ENCODE assay signal across 1 cellular context in the genomic region with DNA sequence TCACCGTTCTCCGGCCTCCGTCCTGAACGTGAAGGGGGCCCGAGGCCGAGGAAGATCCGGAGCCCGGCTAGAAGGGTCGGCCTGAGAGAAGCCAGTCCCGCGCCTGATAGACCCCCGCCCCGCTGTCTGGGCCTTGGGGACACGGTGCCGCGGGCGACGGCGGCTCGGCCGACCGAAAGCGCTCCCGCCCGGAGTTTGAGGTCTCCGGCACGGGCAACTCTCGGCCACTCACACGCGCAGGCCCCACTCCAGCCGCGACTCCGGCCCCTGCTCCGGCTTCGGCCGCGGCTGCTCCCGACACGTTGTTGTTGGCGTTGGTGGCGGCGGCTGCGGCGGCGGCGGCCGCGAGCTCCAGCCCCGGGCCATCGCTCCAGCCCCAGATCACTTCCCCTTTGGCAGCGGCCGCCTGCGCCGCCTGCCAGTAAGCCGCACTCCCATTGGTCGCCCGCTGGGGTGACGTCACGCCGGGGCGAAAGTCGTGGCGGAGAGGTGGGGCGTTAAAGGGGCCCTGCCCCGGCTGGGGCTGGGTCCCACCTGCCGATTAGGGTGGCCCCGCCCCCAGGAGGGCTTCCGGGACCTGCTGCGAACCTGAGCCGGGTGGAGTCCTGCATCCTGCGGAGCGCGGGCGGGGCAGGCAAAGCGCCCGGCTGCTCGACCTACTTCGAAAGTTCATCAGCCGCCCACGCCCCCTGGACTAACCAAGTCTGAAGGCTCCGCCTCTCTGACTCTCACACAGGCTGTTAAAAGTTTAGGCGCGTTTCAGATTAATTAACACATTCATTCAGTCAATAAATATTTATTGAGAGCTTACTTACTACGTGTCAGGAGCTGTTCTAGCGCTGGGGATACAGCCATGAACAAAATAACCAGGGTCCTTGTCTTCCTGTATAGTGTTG.
TF ChIP-seq lines count a peak whose summit lies in the region.

A gene with protein sequence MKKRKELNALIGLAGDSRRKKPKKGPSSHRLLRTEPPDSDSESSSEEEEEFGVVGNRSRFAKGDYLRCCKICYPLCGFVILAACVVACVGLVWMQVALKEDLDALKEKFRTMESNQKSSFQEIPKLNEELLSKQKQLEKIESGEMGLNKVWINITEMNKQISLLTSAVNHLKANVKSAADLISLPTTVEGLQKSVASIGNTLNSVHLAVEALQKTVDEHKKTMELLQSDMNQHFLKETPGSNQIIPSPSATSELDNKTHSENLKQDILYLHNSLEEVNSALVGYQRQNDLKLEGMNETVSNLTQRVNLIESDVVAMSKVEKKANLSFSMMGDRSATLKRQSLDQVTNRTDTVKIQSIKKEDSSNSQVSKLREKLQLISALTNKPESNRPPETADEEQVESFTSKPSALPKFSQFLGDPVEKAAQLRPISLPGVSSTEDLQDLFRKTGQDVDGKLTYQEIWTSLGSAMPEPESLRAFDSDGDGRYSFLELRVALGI (minus strand): TSS at position 388 of the 896 bp plus-strand sequence. CDS start 1,027 bp downstream, outside the sequence.

TF ChIP-seq in K562, 482 proteins besides CTCF, POLR2A, EP300 and RAD21 (continued from another document and continues in another):
- TF ChIP-seq, protein P1, sequence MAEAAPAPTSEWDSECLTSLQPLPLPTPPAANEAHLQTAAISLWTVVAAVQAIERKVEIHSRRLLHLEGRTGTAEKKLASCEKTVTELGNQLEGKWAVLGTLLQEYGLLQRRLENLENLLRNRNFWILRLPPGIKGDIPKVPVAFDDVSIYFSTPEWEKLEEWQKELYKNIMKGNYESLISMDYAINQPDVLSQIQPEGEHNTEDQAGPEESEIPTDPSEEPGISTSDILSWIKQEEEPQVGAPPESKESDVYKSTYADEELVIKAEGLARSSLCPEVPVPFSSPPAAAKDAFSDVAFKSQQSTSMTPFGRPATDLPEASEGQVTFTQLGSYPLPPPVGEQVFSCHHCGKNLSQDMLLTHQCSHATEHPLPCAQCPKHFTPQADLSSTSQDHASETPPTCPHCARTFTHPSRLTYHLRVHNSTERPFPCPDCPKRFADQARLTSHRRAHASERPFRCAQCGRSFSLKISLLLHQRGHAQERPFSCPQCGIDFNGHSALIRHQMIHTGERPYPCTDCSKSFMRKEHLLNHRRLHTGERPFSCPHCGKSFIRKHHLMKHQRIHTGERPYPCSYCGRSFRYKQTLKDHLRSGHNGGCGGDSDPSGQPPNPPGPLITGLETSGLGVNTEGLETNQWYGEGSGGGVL (CRISPR knock-in tag; IDR thresholded peaks at IDR 0.05), result no peak
- TF ChIP-seq CHD2 (IDR thresholded peaks at IDR 0.05; ENCODE audit: low read depth, low read length), result peak; percentile 73
- TF ChIP-seq ZNF12 (CRISPR knock-in tag; IDR thresholded peaks at IDR 0.05), result no peak
- peak; percentile 98 for TF ChIP-seq FOXM1 (IDR thresholded peaks at IDR 0.05; ENCODE audit: low read depth)
- peak; percentile 55; the same call in 1 of the 2 replicates for TF ChIP-seq FOXM1 (CRISPR knock-in tag; IDR thresholded peaks at IDR 0.05; ENCODE audit: low read depth)
- TF ChIP-seq, protein P2, sequence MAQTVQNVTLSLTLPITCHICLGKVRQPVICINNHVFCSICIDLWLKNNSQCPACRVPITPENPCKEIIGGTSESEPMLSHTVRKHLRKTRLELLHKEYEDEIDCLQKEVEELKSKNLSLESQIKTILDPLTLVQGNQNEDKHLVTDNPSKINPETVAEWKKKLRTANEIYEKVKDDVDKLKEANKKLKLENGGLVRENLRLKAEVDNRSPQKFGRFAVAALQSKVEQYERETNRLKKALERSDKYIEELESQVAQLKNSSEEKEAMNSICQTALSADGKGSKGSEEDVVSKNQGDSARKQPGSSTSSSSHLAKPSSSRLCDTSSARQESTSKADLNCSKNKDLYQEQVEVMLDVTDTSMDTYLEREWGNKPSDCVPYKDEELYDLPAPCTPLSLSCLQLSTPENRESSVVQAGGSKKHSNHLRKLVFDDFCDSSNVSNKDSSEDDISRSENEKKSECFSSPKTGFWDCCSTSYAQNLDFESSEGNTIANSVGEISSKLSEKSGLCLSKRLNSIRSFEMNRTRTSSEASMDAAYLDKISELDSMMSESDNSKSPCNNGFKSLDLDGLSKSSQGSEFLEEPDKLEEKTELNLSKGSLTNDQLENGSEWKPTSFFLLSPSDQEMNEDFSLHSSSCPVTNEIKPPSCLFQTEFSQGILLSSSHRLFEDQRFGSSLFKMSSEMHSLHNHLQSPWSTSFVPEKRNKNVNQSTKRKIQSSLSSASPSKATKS (CRISPR knock-in tag; IDR thresholded peaks at IDR 0.05), result no peak
- peak in 1 of 2 experiments; percentile 78; a peak in 2 of 4 replicates for TF ChIP-seq SRF (CRISPR knock-in tag; IDR thresholded peaks at IDR 0.05)
- no peak for TF ChIP-seq ZNF143 (CRISPR knock-in tag; IDR thresholded peaks at IDR 0.05)
- TF ChIP-seq NR2F6 (CRISPR knock-in tag; IDR thresholded peaks at IDR 0.05), result no peak
- TF ChIP-seq XRCC3 (IDR thresholded peaks at IDR 0.05), result no peak
- peak; percentile 74; the same call in 1 of the 2 replicates for TF ChIP-seq ZEB2 (IDR thresholded peaks at IDR 0.05)
- TF ChIP-seq, protein P3, sequence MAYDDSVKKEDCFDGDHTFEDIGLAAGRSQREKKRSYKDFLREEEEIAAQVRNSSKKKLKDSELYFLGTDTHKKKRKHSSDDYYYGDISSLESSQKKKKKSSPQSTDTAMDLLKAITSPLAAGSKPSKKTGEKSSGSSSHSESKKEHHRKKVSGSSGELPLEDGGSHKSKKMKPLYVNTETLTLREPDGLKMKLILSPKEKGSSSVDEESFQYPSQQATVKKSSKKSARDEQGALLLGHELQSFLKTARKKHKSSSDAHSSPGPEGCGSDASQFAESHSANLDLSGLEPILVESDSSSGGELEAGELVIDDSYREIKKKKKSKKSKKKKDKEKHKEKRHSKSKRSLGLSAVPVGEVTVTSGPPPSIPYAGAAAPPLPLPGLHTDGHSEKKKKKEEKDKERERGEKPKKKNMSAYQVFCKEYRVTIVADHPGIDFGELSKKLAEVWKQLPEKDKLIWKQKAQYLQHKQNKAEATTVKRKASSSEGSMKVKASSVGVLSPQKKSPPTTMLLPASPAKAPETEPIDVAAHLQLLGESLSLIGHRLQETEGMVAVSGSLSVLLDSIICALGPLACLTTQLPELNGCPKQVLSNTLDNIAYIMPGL (CRISPR knock-in tag; IDR thresholded peaks at IDR 0.05), result peak; percentile 55
- no peak for TF ChIP-seq HDAC8 (tag; IDR thresholded peaks at IDR 0.05)
- TF ChIP-seq ZNF263 (CRISPR knock-in tag; IDR thresholded peaks at IDR 0.05; ENCODE audit: borderline replicate concordance), result no peak; the same call in 1 of the 2 replicates
- TF ChIP-seq ZC3H8 (IDR thresholded peaks at IDR 0.05), result no peak
- no peak for TF ChIP-seq NFE2L1 (tag; IDR thresholded peaks at IDR 0.05; ENCODE audit: borderline replicate concordance, low read depth)
- TF ChIP-seq MYBL2 (IDR thresholded peaks at IDR 0.05; ENCODE audit: low read depth), result no peak
- no peak for TF ChIP-seq MYBL2 (CRISPR knock-in tag; IDR thresholded peaks at IDR 0.05; ENCODE audit: borderline replicate concordance)
- no peak for TF ChIP-seq ZNF41 (CRISPR knock-in tag; conservative IDR thresholded peaks at IDR 0.05)
- no peak for TF ChIP-seq MAFF (IDR thresholded peaks at IDR 0.05; ENCODE audit: low read length)
- no peak for TF ChIP-seq POU5F1 (IDR thresholded peaks at IDR 0.05; ENCODE audit: borderline replicate concordance, low read depth, low read length, partially characterized antibody)
- 0 out of 2 replicates have a peak, but pooled peaks have one; percentile 44 for TF ChIP-seq GTF2F1 (IDR thresholded peaks at IDR 0.05; ENCODE audit: low read depth, low read length)
- no peak for TF ChIP-seq SRSF7 (optimal IDR thresholded peaks at IDR 0.05; ENCODE audit: low read depth, low read length)
- TF ChIP-seq SP2 (IDR thresholded peaks at IDR 0.05; ENCODE audit: extremely low read depth, low read depth, low read length, poor library complexity, severe bottlenecking), result no peak
- no peak for TF ChIP-seq ZKSCAN3 (CRISPR knock-in tag; IDR thresholded peaks at IDR 0.05)
- peak; percentile 88 for TF ChIP-seq ETV5 (CRISPR knock-in tag; IDR thresholded peaks at IDR 0.05; ENCODE audit: low read depth)
- no peak for TF ChIP-seq ZNF77 (CRISPR knock-in tag; IDR thresholded peaks at IDR 0.05)
- no peak for TF ChIP-seq ZBTB8A (IDR thresholded peaks at IDR 0.05; ENCODE audit: partially characterized antibody)
- TF ChIP-seq RBM34 (IDR thresholded peaks at IDR 0.05; ENCODE audit: borderline replicate concordance, insufficient read depth, low read length), result no peak
- no peak for TF ChIP-seq ZFPM2 (CRISPR knock-in tag; IDR thresholded peaks at IDR 0.05)
- peak; percentile 24; the same call in 1 of the 2 replicates for TF ChIP-seq BMI1 (IDR thresholded peaks at IDR 0.05; ENCODE audit: low read length)
- peak; percentile 91 for TF ChIP-seq RB1 (IDR thresholded peaks at IDR 0.05; ENCODE audit: low read depth)
- TF ChIP-seq GABPA (tag; conservative IDR thresholded peaks at IDR 0.05; ENCODE audit: low read depth), result peak; percentile 88
- no peak for TF ChIP-seq ELF4 (CRISPR knock-in tag; IDR thresholded peaks at IDR 0.05)
- TF ChIP-seq, protein P4, sequence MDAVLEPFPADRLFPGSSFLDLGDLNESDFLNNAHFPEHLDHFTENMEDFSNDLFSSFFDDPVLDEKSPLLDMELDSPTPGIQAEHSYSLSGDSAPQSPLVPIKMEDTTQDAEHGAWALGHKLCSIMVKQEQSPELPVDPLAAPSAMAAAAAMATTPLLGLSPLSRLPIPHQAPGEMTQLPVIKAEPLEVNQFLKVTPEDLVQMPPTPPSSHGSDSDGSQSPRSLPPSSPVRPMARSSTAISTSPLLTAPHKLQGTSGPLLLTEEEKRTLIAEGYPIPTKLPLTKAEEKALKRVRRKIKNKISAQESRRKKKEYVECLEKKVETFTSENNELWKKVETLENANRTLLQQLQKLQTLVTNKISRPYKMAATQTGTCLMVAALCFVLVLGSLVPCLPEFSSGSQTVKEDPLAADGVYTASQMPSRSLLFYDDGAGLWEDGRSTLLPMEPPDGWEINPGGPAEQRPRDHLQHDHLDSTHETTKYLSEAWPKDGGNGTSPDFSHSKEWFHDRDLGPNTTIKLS (IDR thresholded peaks at IDR 0.05; ENCODE audit: borderline replicate concordance, low read depth), result peak; percentile 92
- TF ChIP-seq HDGF (IDR thresholded peaks at IDR 0.05), result no peak
- TF ChIP-seq, protein P5, sequence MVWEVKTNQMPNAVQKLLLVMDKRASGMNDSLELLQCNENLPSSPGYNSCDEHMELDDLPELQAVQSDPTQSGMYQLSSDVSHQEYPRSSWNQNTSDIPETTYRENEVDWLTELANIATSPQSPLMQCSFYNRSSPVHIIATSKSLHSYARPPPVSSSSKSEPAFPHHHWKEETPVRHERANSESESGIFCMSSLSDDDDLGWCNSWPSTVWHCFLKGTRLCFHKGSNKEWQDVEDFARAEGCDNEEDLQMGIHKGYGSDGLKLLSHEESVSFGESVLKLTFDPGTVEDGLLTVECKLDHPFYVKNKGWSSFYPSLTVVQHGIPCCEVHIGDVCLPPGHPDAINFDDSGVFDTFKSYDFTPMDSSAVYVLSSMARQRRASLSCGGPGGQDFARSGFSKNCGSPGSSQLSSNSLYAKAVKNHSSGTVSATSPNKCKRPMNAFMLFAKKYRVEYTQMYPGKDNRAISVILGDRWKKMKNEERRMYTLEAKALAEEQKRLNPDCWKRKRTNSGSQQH (CRISPR knock-in tag; IDR thresholded peaks at IDR 0.05), result 0 out of 2 replicates have a peak, but pooled peaks have one; percentile 33
- no peak for TF ChIP-seq MECOM (CRISPR knock-in tag; IDR thresholded peaks at IDR 0.05)
- no peak for TF ChIP-seq BACH1 (tag; IDR thresholded peaks at IDR 0.05)
- TF ChIP-seq ZFP36 (IDR thresholded peaks at IDR 0.05; ENCODE audit: low read depth, low read length, partially characterized antibody), result no peak
- no peak for TF ChIP-seq CBX2 (IDR thresholded peaks at IDR 0.05; ENCODE audit: insufficient read depth, low read length, poor library complexity, severe bottlenecking)
- no peak for TF ChIP-seq NCOR1 (IDR thresholded peaks at IDR 0.05)
- TF ChIP-seq, protein P6, sequence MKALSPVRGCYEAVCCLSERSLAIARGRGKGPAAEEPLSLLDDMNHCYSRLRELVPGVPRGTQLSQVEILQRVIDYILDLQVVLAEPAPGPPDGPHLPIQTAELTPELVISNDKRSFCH (CRISPR knock-in tag; IDR thresholded peaks at IDR 0.05), result no peak
- TF ChIP-seq, protein P6 (tag; IDR thresholded peaks at IDR 0.05), result 0 out of 2 replicates have a peak, but pooled peaks have one; percentile 24
- TF ChIP-seq, protein P7, sequence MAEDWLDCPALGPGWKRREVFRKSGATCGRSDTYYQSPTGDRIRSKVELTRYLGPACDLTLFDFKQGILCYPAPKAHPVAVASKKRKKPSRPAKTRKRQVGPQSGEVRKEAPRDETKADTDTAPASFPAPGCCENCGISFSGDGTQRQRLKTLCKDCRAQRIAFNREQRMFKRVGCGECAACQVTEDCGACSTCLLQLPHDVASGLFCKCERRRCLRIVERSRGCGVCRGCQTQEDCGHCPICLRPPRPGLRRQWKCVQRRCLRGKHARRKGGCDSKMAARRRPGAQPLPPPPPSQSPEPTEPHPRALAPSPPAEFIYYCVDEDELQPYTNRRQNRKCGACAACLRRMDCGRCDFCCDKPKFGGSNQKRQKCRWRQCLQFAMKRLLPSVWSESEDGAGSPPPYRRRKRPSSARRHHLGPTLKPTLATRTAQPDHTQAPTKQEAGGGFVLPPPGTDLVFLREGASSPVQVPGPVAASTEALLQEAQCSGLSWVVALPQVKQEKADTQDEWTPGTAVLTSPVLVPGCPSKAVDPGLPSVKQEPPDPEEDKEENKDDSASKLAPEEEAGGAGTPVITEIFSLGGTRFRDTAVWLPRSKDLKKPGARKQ (CRISPR knock-in tag; IDR thresholded peaks at IDR 0.05), result no peak
- no peak for TF ChIP-seq TRIM28 (IDR thresholded peaks at IDR 0.05)
- TF ChIP-seq, protein P8, sequence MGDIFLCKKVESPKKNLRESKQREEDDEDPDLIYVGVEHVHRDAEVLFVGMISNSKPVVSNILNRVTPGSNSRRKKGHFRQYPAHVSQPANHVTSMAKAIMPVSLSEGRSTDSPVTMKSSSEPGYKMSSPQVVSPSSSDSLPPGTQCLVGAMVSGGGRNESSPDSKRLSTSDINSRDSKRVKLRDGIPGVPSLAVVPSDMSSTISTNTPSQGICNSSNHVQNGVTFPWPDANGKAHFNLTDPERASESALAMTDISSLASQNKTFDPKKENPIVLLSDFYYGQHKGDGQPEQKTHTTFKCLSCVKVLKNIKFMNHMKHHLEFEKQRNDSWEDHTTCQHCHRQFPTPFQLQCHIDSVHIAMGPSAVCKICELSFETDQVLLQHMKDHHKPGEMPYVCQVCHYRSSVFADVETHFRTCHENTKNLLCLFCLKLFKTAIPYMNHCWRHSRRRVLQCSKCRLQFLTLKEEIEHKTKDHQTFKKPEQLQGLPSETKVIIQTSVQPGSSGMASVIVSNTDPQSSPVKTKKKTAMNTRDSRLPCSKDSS (IDR thresholded peaks at IDR 0.05; ENCODE audit: low read depth, partially characterized antibody), result no peak
- TF ChIP-seq ZNF217 (CRISPR knock-in tag; IDR thresholded peaks at IDR 0.05), result no peak
- no peak for TF ChIP-seq CBX8 (IDR thresholded peaks at IDR 0.05; ENCODE audit: borderline replicate concordance, extremely low read depth, low read depth, low read length, poor library complexity, severe bottlenecking)
- no peak for TF ChIP-seq FOXA1 (IDR thresholded peaks at IDR 0.05; ENCODE audit: borderline replicate concordance)
- peak; percentile 99 for TF ChIP-seq CXXC5 (CRISPR knock-in tag; IDR thresholded peaks at IDR 0.05)
- peak; percentile 100 for TF ChIP-seq RBBP5 (IDR thresholded peaks at IDR 0.05; ENCODE audit: borderline replicate concordance, insufficient read depth, low read length, poor library complexity, severe bottlenecking)
